Comparison of ENCODE assay signal across 28 cellular contexts in the genomic region with DNA sequence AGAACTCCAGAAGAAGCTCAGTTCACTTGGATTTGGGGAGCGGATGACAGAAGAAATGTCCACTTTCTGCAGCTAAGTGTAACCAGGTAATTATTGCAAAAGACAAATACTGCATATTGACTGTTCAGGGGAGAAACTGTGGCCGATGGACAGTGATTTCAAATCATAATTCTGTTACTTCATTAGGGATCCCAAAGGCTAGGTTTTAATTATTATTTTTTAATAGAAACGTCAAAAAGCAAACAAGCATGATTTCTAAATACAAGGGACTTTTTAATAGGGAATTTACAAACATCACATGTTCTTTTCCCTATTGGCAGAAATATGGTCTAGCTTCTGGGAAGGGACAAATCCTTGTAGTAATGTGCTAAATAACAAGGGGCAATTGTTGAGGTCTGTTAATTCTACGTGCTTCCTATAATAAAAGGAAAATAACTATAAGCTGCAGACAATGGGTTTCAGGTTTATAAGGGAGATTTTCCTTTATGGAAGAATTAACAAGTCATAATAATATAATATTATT. TPM values are rescaled to one million over a fixed set of nuclear protein-coding genes. Genes with fewer than 3 reads are reported as not detected.
DNase-seq lines count a peak whose midpoint lies in the region; ATAC-seq, FAIRE-seq and TF ChIP-seq lines count a peak whose summit lies in the region.
"Had no signal": no experiment of that assay in that cellular context is flagged by ENCODE, and none has a peak within 500 bp of the region (broad histone marks: within the 10 kb centered on the region; RNA-seq: fewer than 3 reads in every experiment).

No MANE protein-coding gene starts in this region.

- CTCF ChIA-PET in HepG2 (lab: Yijun Ruan, JAX; ENCODE audit: low intra/inter-chr PET ratio, low total read pairs): no interaction called here

- ATAC-seq in HepG2 (no peak), sciatic nerve (no peak), GM18511 (IDR thresholded peaks at IDR 0.05; ENCODE audit: unreplicated experiment) (no peak)
- ATAC-seq: effector memory CD8-positive, alpha-beta T cell; naive thymus-derived CD8-positive, alpha-beta T cell; stimulated activated naive CD8-positive, alpha-beta T cell treated with anti-CD3 and anti-CD28 coated beads, Interleukin-15, Interleukin-2, amounts not matched to agents 100 U/mL and 50 U/mL, for 24 hours had no signal

- WGBS in HepG2 (ENCODE audit: low lambda C conversion rate): 31% methylated on average over 4 of the region's 4 CpGs
- WGBS in spleen, 5 donors: 85 to 91% (median 90%) methylated on average over 4 of the region's 4 CpGs

- H3K79me2 ChIP-seq in DOHH2 (ENCODE audit: control insufficient read depth, low read length): peaks cover 97% of the 10 kb centered on the region
- peaks cover 31% of the 10 kb centered on the region for H3K79me2 ChIP-seq in HepG2 (ENCODE audit: insufficient read depth, low read length)

- H3K4me1 ChIP-seq in DOHH2 (ENCODE audit: control insufficient read depth, low read length): peaks cover 81% of the 10 kb centered on the region
- peaks cover 55% of the 10 kb centered on the region for H3K4me1 ChIP-seq in HepG2 (ENCODE audit: insufficient read depth, low read length)
- peaks cover 18 to 91% (median 47%) of the 10 kb centered on the region in 6 donors for H3K4me1 ChIP-seq in spleen
- H3K4me1 ChIP-seq: BE2C, breast epithelium, HAP-1 had no signal

- H3K4me3 ChIP-seq in DOHH2 (ENCODE audit: low read length) (peak overlapping the region; percentile 65), HepG2 (replicated peaks in 1 of 3; ENCODE audit: insufficient read depth in 1 of 3, low read depth in 2 of 3, low read length in 3 of 3) (no peak overlapping the region), spleen (no peak overlapping the region)
- H3K4me3 ChIP-seq: breast epithelium, colonic mucosa, HAP-1, MG63, tibial artery had no signal

- peak overlapping the region; percentile 79 for H3K4me2 ChIP-seq in DOHH2 (ENCODE audit: low read length)
- no peak overlapping the region for H3K4me2 ChIP-seq in HepG2 (ENCODE audit: low read depth, low read length)

- DNase-seq in HepG2 (ENCODE audit: low spot score): no peak
- no peak for DNase-seq in spleen
- DNase-seq in stimulated activated CD4-positive, alpha-beta T cell treated with anti-CD3 and anti-CD28 coated beads, Interleukin-2, amount 100 ng/mL, for 24 hours: no peak
- no peak for DNase-seq in sciatic nerve (ENCODE audit: low spot score)
- no peak for DNase-seq in hepatic stellate cell (ENCODE audit: low spot score)
- DNase-seq: activated CD4-positive, alpha-beta memory T cell treated with anti-CD3 and anti-CD28 coated beads for 36 hours; activated CD8-positive, alpha-beta memory T cell treated with anti-CD3 and anti-CD28 coated beads, Interleukin-2, amount 50 U/mL, for 4 hours; amygdala; BE2C; colonic mucosa; DMS153; effector memory CD8-positive, alpha-beta T cell; erythroblast; foreskin fibroblast; KBM-7; MG63; naive thymus-derived CD8-positive, alpha-beta T cell; NCI-H2081; NCI-H2227 treated with DMSO at 0.1 percent for 48 hours; RPMI8226; stimulated activated CD4-positive, alpha-beta T cell treated with anti-CD3 and anti-CD28 coated beads, Interleukin-12 subunit alpha, Interleukin-12 subunit beta, amount 100 ng/mL, for 4 hours; stimulated activated naive CD8-positive, alpha-beta T cell treated with anti-CD3 and anti-CD28 coated beads, Interleukin-15, Interleukin-2, amounts not matched to agents 100 U/mL and 50 U/mL, for 24 hours; tibial artery had no signal

- H3K9me3 ChIP-seq in DOHH2 (ENCODE audit: control insufficient read depth, insufficient read depth, low read length): no peaks in the 10 kb centered on the region
- no peaks in the 10 kb centered on the region for H3K9me3 ChIP-seq in HepG2 (ENCODE audit: low read length)
- H3K9me3 ChIP-seq in spleen: no peaks in the 10 kb centered on the region
- H3K9me3 ChIP-seq: BE2C, breast epithelium, colonic mucosa, HAP-1, MG63, tibial artery had no signal

- in situ Hi-C loops in HepG2 (cut with HindIII; ENCODE audit: extremely low pct_ligation_motif_present, low pct_unique_long_range_greater_than_20kb): no loop called here

- no peak overlapping the region for H2AFZ ChIP-seq in HepG2 (ENCODE audit: low read length)

- no peak overlapping the region for H3K9ac ChIP-seq in HepG2 (ENCODE audit: insufficient read depth, low read depth, low read length)

- POLR2A ChIA-PET in HepG2 (lab: Yijun Ruan, JAX): no interaction called here

- no peak for FAIRE-seq in HepG2 (lab: Jason Lieb, UNC)

- H4K20me1 ChIP-seq in DOHH2 (ENCODE audit: control insufficient read depth, insufficient read depth, low read depth, low read length): peaks cover 10% of the 10 kb centered on the region; the same call in 1 of the 2 replicates
- no peaks in the 10 kb centered on the region for H4K20me1 ChIP-seq in HepG2 (ENCODE audit: insufficient read depth, low read length)

- H3F3A ChIP-seq in DOHH2 (ENCODE audit: control insufficient read depth, insufficient read depth): peaks cover 24% of the 10 kb centered on the region

- H3K27ac ChIP-seq in DOHH2 (ENCODE audit: low read depth, low read length): peak overlapping the region; percentile 74
- H3K27ac ChIP-seq in angular gyrus (ENCODE audit: low read depth, low read length): peak overlapping the region; percentile 84
- H3K27ac ChIP-seq in HepG2 (ENCODE audit: extremely low read length, insufficient read depth, low read length): no peak overlapping the region
- H3K27ac ChIP-seq in spleen: peak overlapping the region in 6 of 8 donors; percentile 58 to 81 (median 71)
- H3K27ac ChIP-seq: breast epithelium, colonic mucosa had no signal

- intact Hi-C loops in HepG2 (cut with micrococcal nuclease; ENCODE audit: unreplicated experiment) (no loop called here), spleen (cut with DNase I; ENCODE audit: low total_unique reads) (no loop called here), sciatic nerve (cut with DNase I) (no loop called here)

- no peaks in the 10 kb centered on the region for H3K9me2 ChIP-seq in DOHH2 (replicated peaks; ENCODE audit: control insufficient read depth, low read length)

- no peak for TF ChIP-seq RAD21 in HepG2 (CRISPR knock-in tag; IDR thresholded peaks at IDR 0.05)

- TF ChIP-seq POLR2A in HepG2 (IDR thresholded peaks at IDR 0.05; ENCODE audit: insufficient read depth in 1 of 2, low read depth in 2 of 2, low read length in 2 of 2): no peak
- no peak for TF ChIP-seq POLR2A in spleen (IDR thresholded peaks at IDR 0.05)

- TF ChIP-seq CTCF in DOHH2 (IDR thresholded peaks at IDR 0.05; ENCODE audit: low read depth, low read length, poor library complexity, severe bottlenecking) (no peak), HepG2 (CRISPR knock-in tag; IDR thresholded peaks at IDR 0.05) (no peak), spleen (IDR thresholded peaks at IDR 0.05 in 8 of 11, conservative IDR thresholded peaks at IDR 0.05 in 3 of 11) (no peak)

- BruUV-seq in HepG2 (replicated peaks; lab: Mats Ljungman, UMichigan): no TSS peak

- no peaks in the 10 kb centered on the region for H3K27me3 ChIP-seq in DOHH2 (ENCODE audit: control insufficient read depth, low read length)
- H3K27me3 ChIP-seq in HepG2 (ENCODE audit: control insufficient read depth in 1 of 2, insufficient read depth in 2 of 2, low read length in 2 of 2): no peaks in the 10 kb centered on the region
- H3K27me3 ChIP-seq in spleen (replicated peaks in 1 of 7): no peaks in the 10 kb centered on the region
- H3K27me3 ChIP-seq: BE2C, breast epithelium, colonic mucosa, MG63, tibial artery had no signal

- H3K36me3 ChIP-seq in DOHH2 (ENCODE audit: control insufficient read depth, low read length) (0 out of 2 replicates have a peak, but pooled peaks cover 4% of the 10 kb centered on the region), HepG2 (replicated peaks in 1 of 2; ENCODE audit: control insufficient read depth in 1 of 2, insufficient read depth in 2 of 2, low read length in 2 of 2) (no peaks in the 10 kb centered on the region), spleen (no peaks in the 10 kb centered on the region)
- H3K36me3 ChIP-seq: BE2C, breast epithelium, colonic mucosa, HAP-1, MG63, tibial artery had no signal

- TF ChIP-seq EP300 in HepG2 (IDR thresholded peaks at IDR 0.05; ENCODE audit: low read depth in 2 of 2, low read length in 2 of 2): no peak
- no peak for TF ChIP-seq EP300 in HepG2 (CRISPR knock-in tag; IDR thresholded peaks at IDR 0.05; ENCODE audit: borderline replicate concordance)

TF ChIP-seq in HepG2, 621 proteins besides CTCF, POLR2A, EP300 and RAD21 (continues in another document):
- no peak for TF ChIP-seq ZNF670 (CRISPR knock-in tag; IDR thresholded peaks at IDR 0.05; ENCODE audit: borderline replicate concordance)
- peak; percentile 41; the same call in 1 of the 2 replicates for TF ChIP-seq CEBPG (CRISPR knock-in tag; IDR thresholded peaks at IDR 0.05)

RNA-seq across cellular contexts. Expression of a gene that starts 15.5 kb away (rescaled TPM):
- 7.7 and 8.4 TPM in 2 replicates for total RNA-seq in HepG2 (2016; rRNA removed; fragmentation: Illumina TruSeq; extraction: Trizol)
- 1.2 and 1.3 TPM in 2 replicates for total RNA-seq in HepG2 (2016; cell fraction: cytosol; rRNA removed; fragmentation: Illumina TruSeq; extraction: Trizol; ENCODE audit: low read depth)
- 7.4 and 8.9 TPM in 2 replicates for total RNA-seq in HepG2 (2016; cell fraction: insoluble cytoplasmic fraction; rRNA removed; fragmentation: Illumina TruSeq; extraction: Trizol)
- 4.5 and 4.8 TPM in 2 replicates for total RNA-seq in HepG2 (2016; cell fraction: membrane; rRNA removed; fragmentation: Illumina TruSeq; extraction: Trizol)
- total RNA-seq in HepG2 (2016; cell fraction: nucleus; rRNA removed; fragmentation: Illumina TruSeq; extraction: Trizol): 8.6 and 11.1 TPM in 2 replicates
- 7.0 and 8.4 TPM in 2 replicates for polyA plus RNA-seq in HepG2 (2011; rRNA removed)
- polyA plus RNA-seq in HepG2 (2011; cell fraction: cytosol; rRNA removed): 3.4 and 7.4 TPM in 2 replicates
- polyA plus RNA-seq in HepG2 (2011; cell fraction: nucleus; rRNA removed): 1.1 and 2.3 TPM in 2 replicates
- polyA plus RNA-seq in HepG2 (2012): 17.3 and 18.3 TPM in 2 replicates
- polyA plus RNA-seq in HepG2 (2016; cell fraction: cytosol; fragmentation: Illumina TruSeq; extraction: Trizol; ENCODE audit: low read depth): 1.4 and 1.6 TPM in 2 replicates
- polyA plus RNA-seq in HepG2 (2016; cell fraction: insoluble cytoplasmic fraction; fragmentation: Illumina TruSeq; extraction: Trizol; ENCODE audit: low read depth): 11.5 and 12.4 TPM in 2 replicates
- 4.5 and 4.8 TPM in 2 replicates for polyA plus RNA-seq in HepG2 (2016; cell fraction: membrane; fragmentation: Illumina TruSeq; extraction: Trizol; ENCODE audit: low read depth)
- 13.7 and 15.3 TPM in 2 replicates for polyA plus RNA-seq in HepG2 (2016; cell fraction: nucleus; fragmentation: Illumina TruSeq; extraction: Trizol; ENCODE audit: insufficient read depth, low read depth)
- polyA minus RNA-seq in HepG2 (2011; rRNA and poly(A)+ RNA removed; ENCODE audit: low replicate concordance): 0.37 and 2.1 TPM in 2 replicates
- 6.2 and 6.6 TPM in 2 replicates for polyA minus RNA-seq in HepG2 (2011; cell fraction: cytosol; rRNA and poly(A)+ RNA removed)
- polyA minus RNA-seq in HepG2 (2011; cell fraction: nucleus; rRNA and poly(A)+ RNA removed): 4.6 and 6.7 TPM in 2 replicates
- 10 to 100 TPM in 3 of 7 donors, 1 to 10 TPM in 4; 9.3 to 15.7 (median 10.0) TPM for total RNA-seq in spleen
- 1 to 10 TPM; 5.4 to 7.6 (median 6.9) TPM for polyA plus RNA-seq in spleen
- total RNA-seq in sciatic nerve: 6.6 TPM
